Comparison of ENCODE assay signal across 10 cellular contexts in genomic region chr17:43714338-43715149, GRCh38. TPM values are rescaled to one million over a fixed set of nuclear protein-coding genes. Genes with fewer than 3 reads are reported as not detected.
DNase-seq lines count a peak whose midpoint lies in the region; ATAC-seq and TF ChIP-seq lines count a peak whose summit lies in the region.
"Had no signal": no experiment of that assay in that cellular context is flagged by ENCODE, and none has a peak within 500 bp of the region (broad histone marks: within the 10 kb centered on the region; RNA-seq: fewer than 3 reads in every experiment).

No MANE protein-coding gene starts in this region.

- H3K4me3 ChIP-seq in heart right ventricle, result peak overlapping the region in 4 of 10 donors; percentile 55 to 60 (median 56)
- H3K4me3 ChIP-seq in upper lobe of left lung, result no peak overlapping the region
- no peak overlapping the region for H3K4me3 ChIP-seq in vagina

- TF ChIP-seq POLR2A in upper lobe of left lung (IDR thresholded peaks at IDR 0.05) (no peak), vagina (IDR thresholded peaks at IDR 0.05) (no peak)

- intact Hi-C loops in heart right ventricle (cut with DNase I), result loop anchor here in 3 of 10 donors (5.0 kb wide), 2 partner anchors 33 to 38 kb away; no protein-coding TSS in a partner anchor
- intact Hi-C loops in cardiac septum (cut with DNase I), result no loop called here
- intact Hi-C loops in vagina (cut with DNase I), result no loop called here

- WGBS in heart right ventricle, 2 donors, result 77 to 83% methylated on average over 6 of the region's 6 CpGs
- WGBS in upper lobe of left lung, 2 donors, result 57 to 67% methylated on average over 6 of the region's 6 CpGs

- H3K9me3 ChIP-seq in heart right ventricle (no peaks in the 10 kb centered on the region), upper lobe of left lung (no peaks in the 10 kb centered on the region), vagina (no peaks in the 10 kb centered on the region)

- DNase-seq in heart right ventricle, result no peak
- no peak for DNase-seq in cardiac septum (ENCODE audit: low spot score)
- DNase-seq in UCSD-AML1 (lab: John Stamatoyannopoulos, UW; ENCODE audit: unreplicated experiment), result peak; percentile 29
- no peak for DNase-seq in glutamatergic neuron
- no peak for DNase-seq in upper lobe of left lung
- no peak for DNase-seq in NCI-H510A (lab: John Stamatoyannopoulos, UW)
- DNase-seq in NCI-H1694 (lab: John Stamatoyannopoulos, UW), result no peak
- no peak for DNase-seq in vagina (ENCODE audit: extremely low spot score in 2 of 2)
- DNase-seq: DND-41 had no signal

- H3K4me1 ChIP-seq in heart right ventricle (peaks cover 0 to 32% (median 19%) of the 10 kb centered on the region in 9 donors), upper lobe of left lung (peaks cover 17 to 23% (median 20%) of the 10 kb centered on the region in 4 donors), vagina (peaks cover 20% of the 10 kb centered on the region)

- TF ChIP-seq CTCF in heart right ventricle (IDR thresholded peaks at IDR 0.05) (no peak), glutamatergic neuron (IDR thresholded peaks at IDR 0.05; ENCODE audit: partially characterized antibody, unreplicated experiment) (no peak), upper lobe of left lung (IDR thresholded peaks at IDR 0.05) (no peak), vagina (IDR thresholded peaks at IDR 0.05) (no peak)

- H3K27ac ChIP-seq in heart right ventricle (peak overlapping the region in 7 of 10 donors; percentile 12 to 80 (median 64)), upper lobe of left lung (peak overlapping the region in 3 of 4 donors; percentile 7 to 79 (median 76)), vagina (no peak overlapping the region)

- H3K36me3 ChIP-seq in heart right ventricle (no peaks in the 10 kb centered on the region), upper lobe of left lung (no peaks in the 10 kb centered on the region), vagina (no peaks in the 10 kb centered on the region)

- H3K9me3 Mint-ChIP-seq in glutamatergic neuron (ENCODE audit: unreplicated experiment), result peaks cover 2% of the 10 kb centered on the region

- peaks cover 10% of the 10 kb centered on the region for H3K36me3 Mint-ChIP-seq in glutamatergic neuron (ENCODE audit: unreplicated experiment)

- H3K4me3 Mint-ChIP-seq in glutamatergic neuron (ENCODE audit: unreplicated experiment), result peak overlapping the region; percentile 71

- H3K4me1 Mint-ChIP-seq in glutamatergic neuron (ENCODE audit: low read depth, unreplicated experiment), result peaks cover 4% of the 10 kb centered on the region

- H3K27me3 ChIP-seq in heart right ventricle (peaks cover 0 to 18% (median 0%) of the 10 kb centered on the region in 7 donors), upper lobe of left lung (no peaks in the 10 kb centered on the region), vagina (no peaks in the 10 kb centered on the region)

- H3K27ac Mint-ChIP-seq in glutamatergic neuron (ENCODE audit: unreplicated experiment), result no peak overlapping the region

- TF ChIP-seq EP300 in upper lobe of left lung (IDR thresholded peaks at IDR 0.05), result no peak

- peak in 3 of 8 donors; percentile 24 to 41 (median 25) for ATAC-seq in heart right ventricle
- peak; percentile 29 to 36 for ATAC-seq in upper lobe of left lung (ENCODE audit: low FRiP score in 2 of 2)

- H3K27me3 Mint-ChIP-seq in glutamatergic neuron (ENCODE audit: unreplicated experiment), result peaks cover 14% of the 10 kb centered on the region

RNA-seq across cellular contexts. Expression of gene SOST, which starts 44.0 kb away (rescaled TPM):
- under 1 TPM in 1 of 10 donors, not detected in 9; 0.14 TPM for total RNA-seq in heart right ventricle
- polyA plus RNA-seq in heart right ventricle, result under 1 TPM in 1 of 2 donors, not detected in 1; 0.03 TPM
- total RNA-seq in cardiac septum, result 0.24 TPM
- total RNA-seq in glutamatergic neuron (ENCODE audit: unreplicated experiment), result not detected
- total RNA-seq in upper lobe of left lung, result not detected
- total RNA-seq in vagina, result not detected
- total RNA-seq: NCI-H460 had no signal

RNA-seq across cellular contexts. Expression of gene MEOX1, which starts 52.8 kb away (rescaled TPM):
- total RNA-seq in heart right ventricle (10 to 100 TPM in 8 of 10 donors, 1 to 10 TPM in 2; 6.4 to 20.7 (median 12.3) TPM), cardiac septum (19.8 TPM), glutamatergic neuron (ENCODE audit: unreplicated experiment) (not detected), upper lobe of left lung (1 to 10 TPM in 2 of 6 donors, under 1 TPM in 1, not detected in 3; 0.98 to 3.0 (median 1.6) TPM), vagina (4.7 TPM)
- 10 to 100 TPM; 17.0 to 25.3 TPM for polyA plus RNA-seq in heart right ventricle
- total RNA-seq: NCI-H460 had no signal
